ENCODE assay signal across 14 cellular contexts in genomic region chr6:16473908-16474791, GRCh38.
DNase-seq lines count a peak whose midpoint lies in the region; ATAC-seq and TF ChIP-seq lines count a peak whose summit lies in the region.
"Had no signal": no experiment of that assay in that cellular context is flagged by ENCODE, and none has a peak within 500 bp of the region (broad histone marks: within the 10 kb centered on the region; RNA-seq: fewer than 3 reads in every experiment).

No MANE protein-coding gene starts in this region.

- no peaks in the 10 kb centered on the region for H3K9me3 ChIP-seq in sigmoid colon
- H3K9me3 ChIP-seq: lower lobe of right lung, tibial nerve had no signal

- DNase-seq in activated CD4-positive, alpha-beta T cell treated with anti-CD3 and anti-CD28 coated beads, Interleukin-2, amount 10 ng/mL, durations not matched to agents 24 days and 14 days, result peak; percentile 80
- no peak for DNase-seq in activated CD4-positive, alpha-beta T cell treated with anti-CD3 and anti-CD28 coated beads for 48 hours
- peak; percentile 41 for DNase-seq in activated T-helper 1 cell treated with anti-CD3 and anti-CD28 coated beads, Interleukin-12 subunit alpha, Interleukin-12 subunit beta, Interleukin-2, Interleukin-4 antibody, amounts not matched to agents 30 ng/mL and 10 ng/mL and 1 ng/mL, durations not matched to agents 14 hours and 24 hours and 36 hours (ENCODE audit: low spot score)
- no peak for DNase-seq in memory B cell (ENCODE audit: low spot score in 2 of 2)
- no peak for DNase-seq in sigmoid colon
- DNase-seq in NCI-H2107 (lab: John Stamatoyannopoulos, UW), result no peak
- DNase-seq: anterior cingulate cortex, Calu3, lower lobe of right lung, NCI-H345, nucleus accumbens had no signal

- H3K36me3 ChIP-seq in sigmoid colon, result no peaks in the 10 kb centered on the region
- H3K36me3 ChIP-seq: lower lobe of right lung had no signal

- no peak overlapping the region for H3K4me3 ChIP-seq in sigmoid colon
- H3K4me3 ChIP-seq: lower lobe of right lung, tibial nerve had no signal

- H3K4me1 ChIP-seq in sigmoid colon, result peaks cover 0 to 24% (median 18%) of the 10 kb centered on the region in 4 donors

- intact Hi-C loops in activated CD4-positive, alpha-beta T cell treated with anti-CD3 and anti-CD28 coated beads, Interleukin-2, amount 10 ng/mL, durations not matched to agents 24 days and 14 days (cut with micrococcal nuclease), result loop anchor here (2.0 kb wide), 4 partner anchors 13 to 59 kb away; no protein-coding TSS in a partner anchor
- intact Hi-C loops in activated T-helper 1 cell treated with anti-CD3 and anti-CD28 coated beads, Interleukin-12 subunit alpha, Interleukin-12 subunit beta, Interleukin-2, Interleukin-4 antibody, amounts not matched to agents 30 ng/mL and 10 ng/mL and 1 ng/mL, durations not matched to agents 14 hours and 24 hours and 36 hours (cut with micrococcal nuclease), result loop anchor here (1.0 to 2.0 kb wide), 5 partner anchors 7 to 287 kb away; partner anchors contain the start of gene ATXN1
- intact Hi-C loops in sigmoid colon (cut with DNase I), result no loop called here

- H3K9me3 Mint-ChIP-seq in activated CD4-positive, alpha-beta T cell treated with anti-CD3 and anti-CD28 coated beads, Interleukin-2, amount 10 ng/mL, durations not matched to agents 24 days and 14 days, result peaks cover 16% of the 10 kb centered on the region
- peaks cover 8% of the 10 kb centered on the region for H3K9me3 Mint-ChIP-seq in activated T-helper 1 cell treated with anti-CD3 and anti-CD28 coated beads, Interleukin-12 subunit alpha, Interleukin-12 subunit beta, Interleukin-2, Interleukin-4 antibody, amounts not matched to agents 30 ng/mL and 10 ng/mL and 1 ng/mL, durations not matched to agents 14 hours and 24 hours and 36 hours
- H3K9me3 Mint-ChIP-seq in memory B cell, result no peaks in the 10 kb centered on the region

- H3K27ac ChIP-seq in sigmoid colon, result no peak overlapping the region
- H3K27ac ChIP-seq: lower lobe of right lung, tibial nerve had no signal

- peaks cover 50% of the 10 kb centered on the region for H3K36me3 Mint-ChIP-seq in activated CD4-positive, alpha-beta T cell treated with anti-CD3 and anti-CD28 coated beads, Interleukin-2, amount 10 ng/mL, durations not matched to agents 24 days and 14 days (ENCODE audit: low read depth)
- peaks cover 46% of the 10 kb centered on the region for H3K36me3 Mint-ChIP-seq in activated T-helper 1 cell treated with anti-CD3 and anti-CD28 coated beads, Interleukin-12 subunit alpha, Interleukin-12 subunit beta, Interleukin-2, Interleukin-4 antibody, amounts not matched to agents 30 ng/mL and 10 ng/mL and 1 ng/mL, durations not matched to agents 14 hours and 24 hours and 36 hours (ENCODE audit: low read depth)
- H3K36me3 Mint-ChIP-seq in memory B cell, result no peaks in the 10 kb centered on the region

- no peak for TF ChIP-seq EP300 in sigmoid colon (IDR thresholded peaks at IDR 0.05)

- no peaks in the 10 kb centered on the region for H3K27me3 ChIP-seq in sigmoid colon
- H3K27me3 ChIP-seq: tibial nerve had no signal

- peak overlapping the region; percentile 88 for H3K27ac Mint-ChIP-seq in activated CD4-positive, alpha-beta T cell treated with anti-CD3 and anti-CD28 coated beads, Interleukin-2, amount 10 ng/mL, durations not matched to agents 24 days and 14 days
- H3K27ac Mint-ChIP-seq in activated T-helper 1 cell treated with anti-CD3 and anti-CD28 coated beads, Interleukin-12 subunit alpha, Interleukin-12 subunit beta, Interleukin-2, Interleukin-4 antibody, amounts not matched to agents 30 ng/mL and 10 ng/mL and 1 ng/mL, durations not matched to agents 14 hours and 24 hours and 36 hours, result peak overlapping the region; percentile 93
- peak overlapping the region; percentile 92 for H3K27ac Mint-ChIP-seq in memory B cell

- H3K4me3 Mint-ChIP-seq in activated CD4-positive, alpha-beta T cell treated with anti-CD3 and anti-CD28 coated beads, Interleukin-2, amount 10 ng/mL, durations not matched to agents 24 days and 14 days, result peak overlapping the region; percentile 41
- H3K4me3 Mint-ChIP-seq in activated T-helper 1 cell treated with anti-CD3 and anti-CD28 coated beads, Interleukin-12 subunit alpha, Interleukin-12 subunit beta, Interleukin-2, Interleukin-4 antibody, amounts not matched to agents 30 ng/mL and 10 ng/mL and 1 ng/mL, durations not matched to agents 14 hours and 24 hours and 36 hours, result peak overlapping the region; percentile 56
- H3K4me3 Mint-ChIP-seq in memory B cell, result peak overlapping the region; percentile 6

- ATAC-seq in HG03196 (IDR thresholded peaks at IDR 0.05; ENCODE audit: unreplicated experiment) (peak; percentile 1), memory B cell (ENCODE audit: low read depth) (peak; percentile 46), GM21576 (IDR thresholded peaks at IDR 0.05; ENCODE audit: unreplicated experiment) (no peak)
- ATAC-seq: lower lobe of right lung had no signal

- 73 to 81% methylated on average over 1 of the region's 1 CpG for WGBS in sigmoid colon, 2 donors

- H3K27me3 Mint-ChIP-seq in activated CD4-positive, alpha-beta T cell treated with anti-CD3 and anti-CD28 coated beads, Interleukin-2, amount 10 ng/mL, durations not matched to agents 24 days and 14 days, result no peaks in the 10 kb centered on the region
- H3K27me3 Mint-ChIP-seq in activated T-helper 1 cell treated with anti-CD3 and anti-CD28 coated beads, Interleukin-12 subunit alpha, Interleukin-12 subunit beta, Interleukin-2, Interleukin-4 antibody, amounts not matched to agents 30 ng/mL and 10 ng/mL and 1 ng/mL, durations not matched to agents 14 hours and 24 hours and 36 hours (ENCODE audit: insufficient read depth), result no peaks in the 10 kb centered on the region
- H3K27me3 Mint-ChIP-seq in memory B cell, result no peaks in the 10 kb centered on the region

- H3K4me1 Mint-ChIP-seq in activated CD4-positive, alpha-beta T cell treated with anti-CD3 and anti-CD28 coated beads, Interleukin-2, amount 10 ng/mL, durations not matched to agents 24 days and 14 days, result peaks cover 65% of the 10 kb centered on the region
- H3K4me1 Mint-ChIP-seq in activated T-helper 1 cell treated with anti-CD3 and anti-CD28 coated beads, Interleukin-12 subunit alpha, Interleukin-12 subunit beta, Interleukin-2, Interleukin-4 antibody, amounts not matched to agents 30 ng/mL and 10 ng/mL and 1 ng/mL, durations not matched to agents 14 hours and 24 hours and 36 hours (ENCODE audit: low read depth), result peaks cover 82% of the 10 kb centered on the region
- peaks cover 34% of the 10 kb centered on the region for H3K4me1 Mint-ChIP-seq in memory B cell

- TF ChIP-seq CTCF in sigmoid colon (IDR thresholded peaks at IDR 0.05), result no peak

- no peak for TF ChIP-seq POLR2A in sigmoid colon (IDR thresholded peaks at IDR 0.05)

Comparison
In these comparisons a context has a peak if more than half of its experiments do, and no peak if none do; other contexts are left out.
1. DNase-seq: peak in activated CD4-positive, alpha-beta T cell treated with anti-CD3 and anti-CD28 coated beads, Interleukin-2, amount 10 ng/mL, durations not matched to agents 24 days and 14 days (single experiment) and activated T-helper 1 cell treated with anti-CD3 and anti-CD28 coated beads, Interleukin-12 subunit alpha, Interleukin-12 subunit beta, Interleukin-2, Interleukin-4 antibody, amounts not matched to agents 30 ng/mL and 10 ng/mL and 1 ng/mL, durations not matched to agents 14 hours and 24 hours and 36 hours (single experiment); none in activated CD4-positive, alpha-beta T cell treated with anti-CD3 and anti-CD28 coated beads for 48 hours (single experiment), memory B cell (0 of 2), sigmoid colon (single experiment) and NCI-H2107 (single experiment).
2. H3K4me3 Mint-ChIP-seq: peak in every context shown above with its lines; median percentile 56 in activated T-helper 1 cell treated with anti-CD3 and anti-CD28 coated beads, Interleukin-12 subunit alpha, Interleukin-12 subunit beta, Interleukin-2, Interleukin-4 antibody, amounts not matched to agents 30 ng/mL and 10 ng/mL and 1 ng/mL, durations not matched to agents 14 hours and 24 hours and 36 hours; 41 in activated CD4-positive, alpha-beta T cell treated with anti-CD3 and anti-CD28 coated beads, Interleukin-2, amount 10 ng/mL, durations not matched to agents 24 days and 14 days; 6 in memory B cell.
3. Peak in every context shown above with its lines, with median percentiles within 50 percentile points of each other: H3K27ac Mint-ChIP-seq.